ENCODE assay signal across 10 cellular contexts in the genomic region with DNA sequence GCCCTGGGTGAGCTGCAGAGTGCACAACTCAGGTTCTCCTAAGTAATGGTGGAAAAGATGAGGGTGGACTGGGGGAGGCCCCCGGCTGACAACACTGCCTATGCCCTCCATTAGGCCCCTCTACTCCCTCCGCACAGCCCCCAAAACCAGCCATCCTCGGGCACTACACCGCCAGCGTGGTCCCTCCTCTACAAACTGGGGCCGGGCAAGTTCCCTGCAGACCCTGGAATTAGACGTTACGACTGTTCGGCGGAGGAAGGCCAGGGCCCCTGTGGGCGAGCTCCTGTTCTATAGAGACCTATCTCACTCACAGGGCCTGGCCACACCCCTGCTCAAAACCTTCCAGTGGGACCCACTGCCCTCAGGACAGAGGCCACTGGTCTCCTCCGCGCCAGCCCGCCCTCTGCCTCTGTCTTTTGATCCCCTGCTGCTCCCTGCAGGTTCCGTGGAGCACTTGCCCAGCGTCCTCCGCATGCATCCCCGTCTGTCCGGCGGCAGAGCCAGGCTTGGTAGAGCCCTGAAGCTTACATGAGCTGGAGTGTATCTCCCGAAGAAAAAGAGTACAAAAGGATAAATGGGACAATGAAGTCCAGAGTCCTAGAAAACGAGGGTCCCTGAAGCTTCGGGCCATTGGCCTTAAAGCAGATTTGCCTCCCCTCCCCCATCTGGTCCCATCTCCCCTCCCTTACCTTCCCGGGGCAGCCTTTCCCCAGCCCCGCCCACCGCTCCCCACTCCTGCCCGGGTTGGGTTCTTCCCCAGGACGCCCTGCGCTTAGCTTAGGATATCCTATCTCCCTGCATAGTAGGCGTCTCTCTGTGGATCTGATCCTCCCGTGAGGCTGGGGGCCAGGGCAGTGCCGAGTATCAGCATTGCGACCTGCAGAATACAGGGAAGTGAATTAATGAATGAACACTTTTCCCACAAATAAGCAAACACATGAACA.
DNase-seq lines count a peak whose midpoint lies in the region; ATAC-seq and TF ChIP-seq lines count a peak whose summit lies in the region.
"Had no signal": no experiment of that assay in that cellular context is flagged by ENCODE, and none has a peak within 500 bp of the region (broad histone marks: within the 10 kb centered on the region; RNA-seq: fewer than 3 reads in every experiment).

No MANE protein-coding gene starts in this region.

- H3K4me1 Mint-ChIP-seq in endodermal cell = peaks cover 9% of the 10 kb centered on the region
- H3K4me1 Mint-ChIP-seq in nephron progenitor cell = peaks cover 15% of the 10 kb centered on the region

- no peak overlapping the region for H4K8ac ChIP-seq in IMR-90 (ENCODE audit: low read depth in 2 of 2, low read length in 2 of 2)

- H3K56ac ChIP-seq in IMR-90 (ENCODE audit: extremely low read depth, insufficient read depth, low read length) = no peak overlapping the region

- no peak overlapping the region for H4K91ac ChIP-seq in IMR-90 (ENCODE audit: insufficient read depth, low read depth, low read length)

- H3K27me3 ChIP-seq in IMR-90 (ENCODE audit: control insufficient read depth, insufficient read depth, low read length) = no peaks in the 10 kb centered on the region; the same call in 1 of the 2 replicates
- H3K27me3 ChIP-seq in endodermal cell (ENCODE audit: control insufficient read depth, insufficient read depth, low read length, poor library complexity, severe bottlenecking) = no peaks in the 10 kb centered on the region

- intact Hi-C loops in IMR-90 (cut with micrococcal nuclease) = loop anchor here (5.0 kb wide), 1 partner anchor 633 kb away; the partner anchor contains the start of gene KIAA1191

- peaks cover 2% of the 10 kb centered on the region; the same call in 1 of the 2 replicates for H3K9me3 ChIP-seq in IMR-90 (ENCODE audit: control insufficient read depth, insufficient read depth, low read length)
- H3K9me3 ChIP-seq in endodermal cell (ENCODE audit: control insufficient read depth, low read length) = peaks cover 6% of the 10 kb centered on the region

- peak; percentile 35 for ATAC-seq in IMR-90 (ENCODE audit: low read depth)
- no peak for ATAC-seq in HG03457 (IDR thresholded peaks at IDR 0.05; ENCODE audit: unreplicated experiment)
- ATAC-seq in GM21515 (IDR thresholded peaks at IDR 0.05; ENCODE audit: unreplicated experiment) = no peak

- no peak overlapping the region for H3K4me3 ChIP-seq in IMR-90 (ENCODE audit: insufficient read depth, low read depth, low read length)
- peak overlapping the region; percentile 69 for H3K4me3 ChIP-seq in endodermal cell (ENCODE audit: low read length)

- H3K14ac ChIP-seq in IMR-90 (replicated peaks; ENCODE audit: low read depth, low read length) = no peak overlapping the region

- H3K9me1 ChIP-seq in IMR-90 (ENCODE audit: insufficient read depth, low read length) = no peaks in the 10 kb centered on the region

- no peaks in the 10 kb centered on the region for H4K20me1 ChIP-seq in IMR-90 (ENCODE audit: insufficient read depth, low read length)

- no peak overlapping the region for H2AFZ ChIP-seq in IMR-90 (replicated peaks; ENCODE audit: low read length, poor library complexity)

- in situ Hi-C loops in IMR-90 (cut with MboI; ENCODE audit: low sequenced_read_pairs) = loop anchor here (25.0 kb wide), 2 partner anchors 608 to 833 kb away; no protein-coding TSS in a partner anchor

- H3K4me2 ChIP-seq in IMR-90 (ENCODE audit: low read depth, low read length) = no peak overlapping the region

- dilution Hi-C loops in IMR-90 (cut with HindIII; ENCODE audit: low sequenced_read_pairs, unreplicated experiment) = no loop called here

- H3K4me3 Mint-ChIP-seq in endodermal cell (peak overlapping the region; percentile 45), nephron progenitor cell (peak overlapping the region; percentile 80)

- H2BK5ac ChIP-seq in IMR-90 (ENCODE audit: low read depth, low read length, poor library complexity, severe bottlenecking) = no peak overlapping the region

- CTCF ChIA-PET in IMR-90 (lab: Yijun Ruan, JAX) = interaction anchor here (0.6 to 1.6 kb wide), 11 partner anchors 10 to 1338 kb away, joined by 3 to 8 read pairs (median 3); no protein-coding TSS in a partner anchor

- TF ChIP-seq CTCF in IMR-90 (conservative IDR thresholded peaks at IDR 0.05; ENCODE audit: low read depth, low read length) = no peak
- TF ChIP-seq CTCF in endodermal cell (conservative IDR thresholded peaks at IDR 0.05) = peak; percentile 65
- peak; percentile 31 for TF ChIP-seq CTCF in nephron progenitor cell (IDR thresholded peaks at IDR 0.05)

- no peak overlapping the region for H2AK9ac ChIP-seq in IMR-90 (replicated peaks; ENCODE audit: low read depth, low read length, poor library complexity)

- H2AK5ac ChIP-seq in IMR-90 (ENCODE audit: low read depth, low read length) = no peak overlapping the region

- H3K27me3 Mint-ChIP-seq in endodermal cell (ENCODE audit: insufficient read depth) (peaks cover 12% of the 10 kb centered on the region), nephron progenitor cell (ENCODE audit: low read depth, poor library complexity) (peaks cover 11% of the 10 kb centered on the region)

- no peak overlapping the region for H2BK20ac ChIP-seq in IMR-90 (ENCODE audit: low read depth, low read length)

- TF ChIP-seq RAD21 in IMR-90 (IDR thresholded peaks at IDR 0.05; ENCODE audit: low read length) = no peak

- H3K9me3 Mint-ChIP-seq in endodermal cell (peaks cover 7% of the 10 kb centered on the region), nephron progenitor cell (peaks cover 13% of the 10 kb centered on the region)

- no peak overlapping the region for H3K27ac Mint-ChIP-seq in endodermal cell
- H3K27ac Mint-ChIP-seq in nephron progenitor cell = no peak overlapping the region

- H2BK120ac ChIP-seq in IMR-90 (ENCODE audit: low read depth, low read length) = no peak overlapping the region

- no peak overlapping the region for H3K4ac ChIP-seq in IMR-90 (ENCODE audit: low read depth, low read length)

- no peaks in the 10 kb centered on the region for H3K79me1 ChIP-seq in IMR-90 (ENCODE audit: low read depth in 1 of 2, low read length in 2 of 2)

- peak; percentile 33 for DNase-seq in DMS 273 (lab: John Stamatoyannopoulos, UW; ENCODE audit: unreplicated experiment)
- no peak for DNase-seq in DMS 273 treated with DMSO at 0.1 percent for 48 hours (lab: John Stamatoyannopoulos, UW)
- no peak for DNase-seq in IMR-90
- peak; percentile 78 for DNase-seq in endodermal cell
- peak; percentile 64 for DNase-seq in nephron progenitor cell
- no peak for DNase-seq in stimulated activated naive CD4-positive, alpha-beta T cell (lab: John Stamatoyannopoulos, UW)

- H3K36me3 ChIP-seq in IMR-90 (ENCODE audit: control insufficient read depth, insufficient read depth, low read length) (no peaks in the 10 kb centered on the region), endodermal cell (ENCODE audit: control insufficient read depth, insufficient read depth, low read length) (no peaks in the 10 kb centered on the region)

- no peaks in the 10 kb centered on the region for H3K4me1 ChIP-seq in IMR-90 (ENCODE audit: control insufficient read depth, insufficient read depth, low read length)
- H3K4me1 ChIP-seq in endodermal cell (ENCODE audit: control insufficient read depth, insufficient read depth, low read length) = no peaks in the 10 kb centered on the region

- H3K36me3 Mint-ChIP-seq in endodermal cell (ENCODE audit: low read depth) = no peaks in the 10 kb centered on the region
- H3K36me3 Mint-ChIP-seq in nephron progenitor cell (ENCODE audit: low read depth) = no peaks in the 10 kb centered on the region

- H3K27ac ChIP-seq in IMR-90 (ENCODE audit: insufficient read depth, low read length) = no peak overlapping the region
- no peak overlapping the region for H3K27ac ChIP-seq in endodermal cell (ENCODE audit: low read depth, low read length)
- H3K27ac ChIP-seq: 22Rv1, HL-60 had no signal

- 7% methylated on average over 4 of the region's 33 CpGs; no CpG with 5 or more reads in 1 of the 2 experiments for WGBS in IMR-90 (ENCODE audit: extremely low coverage in 2 of 2, insufficient read length in 1 of 2), 2 experiments
- WGBS in endodermal cell (ENCODE audit: insufficient coverage in 1 of 2, insufficient read length in 1 of 2), 2 experiments = 33 to 38% methylated on average over 15 to 33 of the region's 33 CpGs

- H3K18ac ChIP-seq in IMR-90 (ENCODE audit: low read depth, low read length) = no peak overlapping the region

- H3K9ac ChIP-seq in IMR-90 (ENCODE audit: low read depth, low read length) = no peak overlapping the region
- H3K9ac ChIP-seq in endodermal cell (ENCODE audit: extremely low read depth, low read length, poor library complexity, severe bottlenecking) = no peak overlapping the region

- no peak for TF ChIP-seq POLR2A in IMR-90 (IDR thresholded peaks at IDR 0.05; ENCODE audit: low read depth, low read length)

- H3K23ac ChIP-seq in IMR-90 (ENCODE audit: low read depth, low read length) = no peak overlapping the region

- BruUV-seq in IMR-90 (replicated peaks; lab: Mats Ljungman, UMichigan) = no TSS peak

- POLR2A ChIA-PET in IMR-90 (lab: Charles Lee; ENCODE audit: unreplicated experiment) = no interaction called here

- no peak overlapping the region for H2BK15ac ChIP-seq in IMR-90 (ENCODE audit: low read depth, low read length)

- H4K5ac ChIP-seq in IMR-90 (ENCODE audit: low read depth, low read length) = no peak overlapping the region

TF ChIP-seq in IMR-90, 13 proteins besides CTCF, POLR2A, EP300 and RAD21 (continues in another document):
- TF ChIP-seq RCOR1 (IDR thresholded peaks at IDR 0.05; ENCODE audit: insufficient replicate concordance, low read length) (no peak), CEBPB (IDR thresholded peaks at IDR 0.05; ENCODE audit: low read depth, low read length) (no peak), CHD1 (IDR thresholded peaks at IDR 0.05; ENCODE audit: low read depth, low read length) (no peak), ELK1 (IDR thresholded peaks at IDR 0.05; ENCODE audit: borderline replicate concordance, low read depth, low read length) (no peak), MAZ (IDR thresholded peaks at IDR 0.05; ENCODE audit: borderline replicate concordance, low read depth, low read length) (no peak), FOS (IDR thresholded peaks at IDR 0.05; ENCODE audit: low read depth, low read length) (no peak), RFX5 (IDR thresholded peaks at IDR 0.05; ENCODE audit: low read depth, low read length) (no peak), NFE2L2 (IDR thresholded peaks at IDR 0.05; ENCODE audit: low read depth, low read length) (no peak), SMC3 (IDR thresholded peaks at IDR 0.05; ENCODE audit: low read depth, low read length) (no peak), BHLHE40 (IDR thresholded peaks at IDR 0.05; ENCODE audit: low read depth, low read length) (no peak)

Comparison
In these comparisons a context has a peak if more than half of its experiments do, and no peak if none do; other contexts are left out.
1. DNase-seq: peak in DMS 273 (single experiment), endodermal cell (single experiment) and nephron progenitor cell (single experiment); none in DMS 273 treated with DMSO at 0.1 percent for 48 hours (single experiment), IMR-90 (single experiment) and stimulated activated naive CD4-positive, alpha-beta T cell (0 of 6).